ENCODE assay signal across 14 cellular contexts in genomic region chr1:221735976-221736375, GRCh38. TPM values are rescaled to one million over a fixed set of nuclear protein-coding genes. Genes with fewer than 3 reads are reported as not detected.
A peak's percentile ranks its signal among the peaks of the same experiment; 100 is the strongest.
DNase-seq lines count a peak whose midpoint lies in the region; ATAC-seq and TF ChIP-seq lines count a peak whose summit lies in the region.
"Had no signal": no experiment of that assay in that cellular context is flagged by ENCODE, and none has a peak within 500 bp of the region (broad histone marks: within the 10 kb centered on the region; RNA-seq: fewer than 3 reads in every experiment).

No MANE protein-coding gene starts in this region.

- H3K9ac ChIP-seq in stomach smooth muscle (ENCODE audit: low read length in 2 of 2), result peak overlapping the region in 1 of 2 donors; percentile 30

- ATAC-seq in Right ventricle myocardium inferior, result peak; percentile 25
- no peak for ATAC-seq in right cardiac atrium
- ATAC-seq in T-helper 17 cell, result no peak
- ATAC-seq: activated T-helper 17 cell treated with anti-CD3 and anti-CD28 coated beads, Interleukin-2, amount 50 U/mL, for 72 hours; stimulated activated naive CD8-positive, alpha-beta T cell treated with anti-CD3 and anti-CD28 coated beads, Interleukin-15, amount 100 ng/mL, for 72 hours had no signal

- H3K27me3 Mint-ChIP-seq in T-helper 17 cell, result no peaks in the 10 kb centered on the region
- H3K27me3 Mint-ChIP-seq: activated T-helper 17 cell treated with anti-CD3 and anti-CD28 coated beads, Interleukin-2, amount 50 U/mL, for 72 hours; stimulated activated naive CD8-positive, alpha-beta T cell treated with anti-CD3 and anti-CD28 coated beads, Interleukin-15, amount 100 ng/mL, for 72 hours had no signal

- no peak overlapping the region for H3K4me3 Mint-ChIP-seq in T-helper 17 cell
- H3K4me3 Mint-ChIP-seq: activated T-helper 17 cell treated with anti-CD3 and anti-CD28 coated beads, Interleukin-2, amount 50 U/mL, for 72 hours had no signal

- H3K36me3 ChIP-seq in right atrium auricular region, result no peaks in the 10 kb centered on the region
- peaks cover 10 to 14% of the 10 kb centered on the region in 2 donors for H3K36me3 ChIP-seq in stomach smooth muscle (ENCODE audit: control insufficient read depth in 2 of 2, insufficient read depth in 2 of 2, low read length in 2 of 2)

- no peak for DNase-seq in Right ventricle myocardium inferior (ENCODE audit: missing footprints)
- no peak for DNase-seq in right cardiac atrium
- no peak for DNase-seq in T-helper 17 cell
- no peak for DNase-seq in right atrium auricular region (ENCODE audit: low spot score)
- DNase-seq in NCI-H526 treated with DMSO at 0.1 percent for 48 hours (lab: John Stamatoyannopoulos, UW), result no peak
- no peak for DNase-seq in NCI-H226
- DNase-seq in NCI-H2196 treated with DMSO at 0.1 percent for 48 hours (lab: John Stamatoyannopoulos, UW; ENCODE audit: unreplicated experiment), result no peak
- DNase-seq: activated CD4-positive, alpha-beta T cell treated with anti-CD3 and anti-CD28 coated beads, Interleukin-2, amount 50 U/mL, for 1 hour; KBM-7; mesenchymal stem cell; occipital lobe; stimulated activated naive CD8-positive, alpha-beta T cell treated with anti-CD3 and anti-CD28 coated beads, Interleukin-15, amount 100 ng/mL, for 72 hours had no signal

- H3K27ac ChIP-seq in right cardiac atrium (ENCODE audit: low read length) (no peak overlapping the region), right atrium auricular region (peak overlapping the region; percentile 59 to 68), stomach smooth muscle (ENCODE audit: low read length) (peak overlapping the region; percentile 56)

- H3K27ac Mint-ChIP-seq in T-helper 17 cell, result peak overlapping the region; percentile 75
- H3K27ac Mint-ChIP-seq: activated T-helper 17 cell treated with anti-CD3 and anti-CD28 coated beads, Interleukin-2, amount 50 U/mL, for 72 hours; stimulated activated naive CD8-positive, alpha-beta T cell treated with anti-CD3 and anti-CD28 coated beads, Interleukin-15, amount 100 ng/mL, for 72 hours had no signal

- peaks cover 43% of the 10 kb centered on the region for H3K4me1 Mint-ChIP-seq in T-helper 17 cell

- peaks cover 9% of the 10 kb centered on the region for H3K36me3 Mint-ChIP-seq in T-helper 17 cell (ENCODE audit: low read depth)

- H3K27me3 ChIP-seq in right cardiac atrium (ENCODE audit: control insufficient read depth, insufficient read depth) (no peaks in the 10 kb centered on the region), right atrium auricular region (no peaks in the 10 kb centered on the region), stomach smooth muscle (ENCODE audit: control insufficient read depth in 1 of 2, insufficient read depth in 2 of 2, low read length in 2 of 2) (no peaks in the 10 kb centered on the region)

- TF ChIP-seq CTCF in right atrium auricular region (IDR thresholded peaks at IDR 0.05), result no peak

- 65% methylated on average over 2 of the region's 2 CpGs for WGBS in right cardiac atrium

- H3K4me3 ChIP-seq in right cardiac atrium (ENCODE audit: low read length) (no peak overlapping the region), right atrium auricular region (no peak overlapping the region), stomach smooth muscle (ENCODE audit: low read length in 2 of 2) (peak overlapping the region; percentile 44 to 50)

- H3K4me1 ChIP-seq in right cardiac atrium (ENCODE audit: control insufficient read depth, insufficient read depth, low read length), result peaks cover 4% of the 10 kb centered on the region
- peaks cover 0 to 71% of the 10 kb centered on the region in 2 donors for H3K4me1 ChIP-seq in right atrium auricular region
- H3K4me1 ChIP-seq in stomach smooth muscle (ENCODE audit: control insufficient read depth, insufficient read depth, low read length), result peaks cover 40% of the 10 kb centered on the region

- no peaks in the 10 kb centered on the region for H3K9me3 ChIP-seq in right cardiac atrium (ENCODE audit: control insufficient read depth, low read length)
- no peaks in the 10 kb centered on the region for H3K9me3 ChIP-seq in T-helper 17 cell (ENCODE audit: control insufficient read depth, low read length, poor library complexity, severe bottlenecking)
- H3K9me3 ChIP-seq in right atrium auricular region, result no peaks in the 10 kb centered on the region
- no peaks in the 10 kb centered on the region for H3K9me3 ChIP-seq in stomach smooth muscle (ENCODE audit: control insufficient read depth in 2 of 2, low read length in 2 of 2)

- intact Hi-C loops in Right ventricle myocardium inferior (cut with DNase I), result no loop called here
- intact Hi-C loops in right cardiac atrium (cut with DNase I), result no loop called here

RNA-seq across cellular contexts. Expression of gene DUSP10, which starts 5.9 kb away (rescaled TPM):
- total RNA-seq in Right ventricle myocardium inferior (3.2 TPM), right cardiac atrium (1 to 10 TPM; 4.6 to 5.1 (median 4.9) TPM), T-helper 17 cell (100 to 1,000 TPM in 1 of 2 donors, 10 to 100 TPM in 1; 95.6 to 107 TPM), right atrium auricular region (1 to 10 TPM; 3.3 to 6.4 TPM)
- polyA plus RNA-seq in right cardiac atrium, result 4.7 TPM

Comparison
In these comparisons a context has a peak if more than half of its experiments do, and no peak if none do; other contexts are left out.
1. H3K4me3 ChIP-seq: peak in stomach smooth muscle (2 of 2); none in right cardiac atrium (single experiment) and right atrium auricular region (0 of 2).
2. RNA of gene DUSP10, which starts 5.9 kb away (total RNA-seq): 95.6 to 107 TPM in T-helper 17 cell; 3.3 to 6.4 TPM in right atrium auricular region, 4.6 to 5.1 TPM in right cardiac atrium and 3.2 TPM in Right ventricle myocardium inferior (single experiment); every median in the first group is over 10 times any median in the second.